Comparison of ENCODE assay signal across 8 cellular contexts in the genomic region with DNA sequence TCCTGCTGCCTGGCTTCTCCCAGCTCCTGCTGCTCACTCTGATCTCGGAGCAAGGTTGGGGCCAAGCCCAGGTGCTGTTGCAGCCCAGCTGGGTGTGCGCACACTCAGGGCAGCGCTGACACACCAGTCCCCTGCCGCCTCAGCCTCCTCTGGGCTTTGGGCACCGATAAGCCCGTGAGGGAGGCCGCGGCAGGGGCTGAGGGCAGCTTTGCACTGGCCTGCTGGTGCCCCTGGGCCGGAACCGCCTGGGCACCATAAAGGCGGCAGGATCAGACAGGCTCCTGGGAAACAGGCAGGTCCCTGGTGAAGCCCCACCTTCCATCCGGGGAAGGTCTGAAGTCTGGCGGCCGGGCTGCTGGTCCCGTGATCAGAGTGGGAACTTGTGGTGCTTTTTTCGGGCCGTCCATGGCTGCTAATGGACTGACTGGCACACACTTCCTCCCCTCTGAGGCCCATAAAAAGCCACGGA. TPM values are rescaled to one million over a fixed set of nuclear protein-coding genes. Genes with fewer than 3 reads are reported as not detected.
DNase-seq lines count a peak whose midpoint lies in the region; ATAC-seq, FAIRE-seq and TF ChIP-seq lines count a peak whose summit lies in the region.

No MANE protein-coding gene starts in this region.

- POLR2A ChIA-PET in H1 (lab: Charles Lee; ENCODE audit: partially characterized antibody), result interaction anchor here (1.2 kb wide), 1 partner anchor 11 kb away, joined by 5 read pairs; no protein-coding TSS in a partner anchor

- H3K4ac ChIP-seq in H1 (replicated peaks; ENCODE audit: insufficient read length, low read depth, low read length), result no peak overlapping the region

- 36% methylated on average over 18 of the region's 18 CpGs; no CpG with 5 or more reads in 1 of the 2 experiments for WGBS in H1 (ENCODE audit: extremely low coverage in 1 of 2, insufficient coverage in 1 of 2, insufficient read length in 1 of 2, insufficient replicate concordance in 2 of 2, low coverage in 1 of 2, low lambda C conversion rate in 2 of 2, missing lambda C conversion rate in 1 of 2), 2 experiments

- H3K4me2 ChIP-seq in BLaER1 treated with 17β-estradiol and CSF1 and Interleukin-3, amounts not matched to agents 10 nM and 100 nM, result peak overlapping the region; percentile 28 to 88 (median 48); a peak in 14 of 22 replicates
- no peak overlapping the region for H3K4me2 ChIP-seq in Loucy (ENCODE audit: low read depth, low read length, poor library complexity, severe bottlenecking)
- peak overlapping the region; percentile 89 to 90 for H3K4me2 ChIP-seq in H1 (ENCODE audit: insufficient read depth in 1 of 2, low read depth in 2 of 2, low read length in 2 of 2)

- H3K9me2 ChIP-seq in Loucy (replicated peaks; ENCODE audit: low read depth, low read length), result no peaks in the 10 kb centered on the region

- H3K79me1 ChIP-seq in H1 (ENCODE audit: low read depth, low read length), result no peaks in the 10 kb centered on the region

- no peaks in the 10 kb centered on the region for H3F3A ChIP-seq in Loucy (ENCODE audit: low read depth)

- no peak overlapping the region for H3K23ac ChIP-seq in H1 (ENCODE audit: insufficient read length)

- H2BK5ac ChIP-seq in H1 (ENCODE audit: low read depth, low read length), result no peak overlapping the region

- H3K27me3 Mint-ChIP-seq in natural killer cell treated with Interleukin-12 subunit alpha and Interleukin-12 subunit beta and Interleukin-15 and Interleukin-18, amount 100 ng/mL, for 72 hours, result peaks cover 11 to 31% of the 10 kb centered on the region in 2 donors

- no peaks in the 10 kb centered on the region for H3K36me3 ChIP-seq in BLaER1 treated with 17β-estradiol and CSF1 and Interleukin-3, amounts not matched to agents 10 nM and 100 nM
- H3K36me3 ChIP-seq in Loucy (ENCODE audit: insufficient read depth, low read length), result no peaks in the 10 kb centered on the region
- no peaks in the 10 kb centered on the region for H3K36me3 ChIP-seq in H1 (ENCODE audit: control insufficient read depth in 2 of 4, insufficient read depth in 4 of 4, low read length in 3 of 4)

- no peak overlapping the region for H3K27ac Mint-ChIP-seq in natural killer cell treated with Interleukin-12 subunit alpha and Interleukin-12 subunit beta and Interleukin-15 and Interleukin-18, amount 100 ng/mL, for 72 hours

- no peaks in the 10 kb centered on the region for H3K9me3 Mint-ChIP-seq in natural killer cell treated with Interleukin-12 subunit alpha and Interleukin-12 subunit beta and Interleukin-15 and Interleukin-18, amount 100 ng/mL, for 72 hours

- H2BK20ac ChIP-seq in H1 (ENCODE audit: low read length), result no peak overlapping the region

- H3K56ac ChIP-seq in H1 (replicated peaks; ENCODE audit: insufficient read length, low read depth, low read length), result no peak overlapping the region

- TF ChIP-seq POLR2A in H1 (IDR thresholded peaks at IDR 0.05; ENCODE audit: control extremely low read depth in 1 of 2, low read depth in 2 of 2, low read length in 2 of 2), result no peak
- TF ChIP-seq POLR2A in GM18505 (IDR thresholded peaks at IDR 0.05; ENCODE audit: borderline replicate concordance, extremely low read depth, insufficient read depth, insufficient read length), result no peak

- H2AFZ ChIP-seq in Loucy (ENCODE audit: low read length), result peak overlapping the region; percentile 59; the same call in 1 of the 2 replicates
- peak overlapping the region; percentile 83 for H2AFZ ChIP-seq in H1 (ENCODE audit: low read length)

- H3K9me3 ChIP-seq in BLaER1 treated with 17β-estradiol and CSF1 and Interleukin-3, amounts not matched to agents 10 nM and 100 nM (replicated peaks in 1 of 11), result peaks cover 0 to 10% (median 0%) of the 10 kb centered on the region in 11 experiments; a peak in 5 of 22 replicates
- H3K9me3 ChIP-seq in Loucy (ENCODE audit: insufficient read depth, low read depth, low read length) (no peaks in the 10 kb centered on the region), H1 (ENCODE audit: insufficient read depth in 2 of 2, low read depth in 1 of 2, low read length in 1 of 2) (no peaks in the 10 kb centered on the region)

- H2BK12ac ChIP-seq in H1 (ENCODE audit: low read depth, low read length), result no peak overlapping the region

- H3K23me2 ChIP-seq in H1 (ENCODE audit: low read depth, low read length), result peaks cover 8% of the 10 kb centered on the region; the same call in 1 of the 2 replicates

- no peaks in the 10 kb centered on the region for H3K36me3 Mint-ChIP-seq in natural killer cell treated with Interleukin-12 subunit alpha and Interleukin-12 subunit beta and Interleukin-15 and Interleukin-18, amount 100 ng/mL, for 72 hours

- no peak for TF ChIP-seq EP300 in H1 (IDR thresholded peaks at IDR 0.05; ENCODE audit: borderline replicate concordance in 1 of 2, low read depth in 2 of 2, low read length in 2 of 2)

- peaks cover 50 to 62% (median 59%) of the 10 kb centered on the region in 11 experiments for H3K27me3 ChIP-seq in BLaER1 treated with 17β-estradiol and CSF1 and Interleukin-3, amounts not matched to agents 10 nM and 100 nM
- H3K27me3 ChIP-seq in Loucy (ENCODE audit: insufficient read depth, low read length, poor library complexity, severe bottlenecking), result no peaks in the 10 kb centered on the region
- H3K27me3 ChIP-seq in H1 (replicated peaks in 1 of 4; ENCODE audit: control insufficient read depth in 3 of 4, extremely low read depth in 1 of 4, insufficient read depth in 3 of 4, low read length in 3 of 4), result peaks cover 0 to 9% (median 5%) of the 10 kb centered on the region in 4 experiments; a peak in 4 of 7 replicates

- CTCF ChIA-PET in H1 (lab: Charles Lee; ENCODE audit: partially characterized antibody), result interaction anchor here (0.6 to 9.5 kb wide), 12 partner anchors 13 to 602 kb away, joined by 3 to 179 read pairs (median 7); partner anchors contain the start of gene EML6

- H4K8ac ChIP-seq in H1 (ENCODE audit: extremely low read depth, insufficient read depth, low read length), result peak overlapping the region; percentile 41

- TF ChIP-seq CTCF in Loucy (conservative IDR thresholded peaks at IDR 0.05; ENCODE audit: low read length) (no peak), H1 (IDR thresholded peaks at IDR 0.05; ENCODE audit: control extremely low read depth in 1 of 3, insufficient read depth in 1 of 3, low read depth in 1 of 3, low read length in 3 of 3) (no peak)

- peaks cover 0 to 13% (median 10%) of the 10 kb centered on the region in 10 experiments; a peak in 13 of 20 replicates for H3K4me1 ChIP-seq in BLaER1 treated with 17β-estradiol and CSF1 and Interleukin-3, amounts not matched to agents 10 nM and 100 nM
- no peaks in the 10 kb centered on the region for H3K4me1 ChIP-seq in Loucy (ENCODE audit: insufficient read depth, low read length, poor library complexity, severe bottlenecking)
- H3K4me1 ChIP-seq in H1 (replicated peaks in 1 of 4; ENCODE audit: control insufficient read depth in 3 of 4, insufficient read depth in 4 of 4, low read length in 3 of 4), result peaks cover 0 to 8% (median under 1%) of the 10 kb centered on the region in 4 experiments; a peak in 4 of 7 replicates

- H3K79me2 ChIP-seq in Loucy (ENCODE audit: insufficient read depth, low read length) (no peaks in the 10 kb centered on the region), H1 (ENCODE audit: control insufficient read depth in 1 of 2, insufficient read depth in 2 of 2, low read length in 2 of 2) (no peaks in the 10 kb centered on the region)

- H4K5ac ChIP-seq in H1 (ENCODE audit: insufficient read length, low read depth, low read length), result no peak overlapping the region

- H3K14ac ChIP-seq in H1 (ENCODE audit: insufficient read length), result no peak overlapping the region

- no peak overlapping the region for H4K91ac ChIP-seq in H1 (replicated peaks; ENCODE audit: insufficient read length, low read length)

- H3K4me3 Mint-ChIP-seq in natural killer cell treated with Interleukin-12 subunit alpha and Interleukin-12 subunit beta and Interleukin-15 and Interleukin-18, amount 100 ng/mL, for 72 hours, result no peak overlapping the region

- ATAC-seq in natural killer cell treated with Interleukin-12 subunit alpha and Interleukin-12 subunit beta and Interleukin-15 and Interleukin-18, amount 100 ng/mL, for 72 hours, result peak; percentile 52 to 54
- no peak for ATAC-seq in GM18505 (IDR thresholded peaks at IDR 0.05; ENCODE audit: unreplicated experiment)

- H3K4me1 Mint-ChIP-seq in natural killer cell treated with Interleukin-12 subunit alpha and Interleukin-12 subunit beta and Interleukin-15 and Interleukin-18, amount 100 ng/mL, for 72 hours (ENCODE audit: low read depth in 2 of 2), result peaks cover 0 to 2% of the 10 kb centered on the region in 2 donors

- 0 out of 22 replicates have a peak overlapping the region, but pooled peaks of 1 of the 11 experiments have one; percentile 27 for H3K9ac ChIP-seq in BLaER1 treated with 17β-estradiol and CSF1 and Interleukin-3, amounts not matched to agents 10 nM and 100 nM
- H3K9ac ChIP-seq in Loucy (ENCODE audit: low read depth, low read length, poor library complexity, severe bottlenecking) (no peak overlapping the region), H1 (replicated peaks in 1 of 4; ENCODE audit: extremely low read depth in 1 of 4, low read depth in 3 of 4, low read length in 3 of 4) (no peak overlapping the region)

- TF ChIP-seq RAD21 in H1 (IDR thresholded peaks at IDR 0.05 in 1 of 2, conservative IDR thresholded peaks at IDR 0.05 in 1 of 2; ENCODE audit: low read depth in 2 of 2, low read length in 2 of 2), result no peak

- H2BK15ac ChIP-seq in H1 (ENCODE audit: low read length), result no peak overlapping the region

- no peak overlapping the region for H2AK5ac ChIP-seq in H1 (ENCODE audit: low read depth, low read length)

- no peak for FAIRE-seq in H1 (lab: Jason Lieb, UNC)

- no peak overlapping the region for H2BK120ac ChIP-seq in H1 (replicated peaks; ENCODE audit: low read depth, low read length)

- peaks cover 0 to 23% (median 18%) of the 10 kb centered on the region in 11 experiments; a peak in 16 of 22 replicates for H4K20me1 ChIP-seq in BLaER1 treated with 17β-estradiol and CSF1 and Interleukin-3, amounts not matched to agents 10 nM and 100 nM
- no peaks in the 10 kb centered on the region for H4K20me1 ChIP-seq in Loucy (ENCODE audit: insufficient read depth, low read length, poor library complexity, severe bottlenecking)
- H4K20me1 ChIP-seq in H1 (replicated peaks in 1 of 2; ENCODE audit: control insufficient read depth in 1 of 2, insufficient read depth in 2 of 2, low read length in 2 of 2), result no peaks in the 10 kb centered on the region

- no peak overlapping the region for H3K27ac ChIP-seq in BLaER1 treated with 17β-estradiol and CSF1 and Interleukin-3, amounts not matched to agents 10 nM and 100 nM
- H3K27ac ChIP-seq in H1 (ENCODE audit: low read depth, low read length), result no peak overlapping the region

- H3K18ac ChIP-seq in H1 (ENCODE audit: extremely low read depth, low read length), result peak overlapping the region; percentile 25

- H3K4me3 ChIP-seq in BLaER1 treated with 17β-estradiol and CSF1 and Interleukin-3, amounts not matched to agents 10 nM and 100 nM, result peak overlapping the region in 6 of 10 experiments; percentile 30 to 48 (median 42); a peak in 6 of 20 replicates
- H3K4me3 ChIP-seq in Loucy (ENCODE audit: low read length, poor library complexity, severe bottlenecking), result no peak overlapping the region
- H3K4me3 ChIP-seq in H1 (ENCODE audit: extremely low read depth in 1 of 4, insufficient read depth in 2 of 4, low read depth in 3 of 4, low read length in 4 of 4), result peak overlapping the region; percentile 56 to 73 (median 63)

- DNase-seq in H1 (ENCODE audit: low read depth in 1 of 2, low spot score in 2 of 2) (no peak), NCI-H187 (lab: John Stamatoyannopoulos, UW) (no peak), NCI-H2081 treated with DMSO at 0.1 percent for 48 hours (lab: John Stamatoyannopoulos, UW) (no peak)
- DNase-seq in natural killer cell treated with Interleukin-12 subunit alpha and Interleukin-12 subunit beta and Interleukin-15 and Interleukin-18, amount 100 ng/mL, for 72 hours (ENCODE audit: low spot score), result no peak
- no peak for DNase-seq in effector CD4-positive, alpha-beta T cell

RNA-seq across cellular contexts. Expression of gene EML6, which starts 14.1 kb away (rescaled TPM):
- 1.6 and 2.9 TPM in 2 replicates for total RNA-seq in H1 (2021; fragmentation: NEBNext Ultra II Directional; extraction: Animal tissue kit (Norgen Biotek cat#: 25700))
- 1.2 and 1.9 TPM in 2 replicates for polyA plus RNA-seq in H1 (2011; rRNA removed)
- polyA plus RNA-seq in H1 (2011; cell fraction: cytosol; rRNA removed), result 2.0 TPM
- polyA plus RNA-seq in H1 (2011; cell fraction: nucleus; rRNA removed), result 7.0 TPM
- polyA plus RNA-seq in H1 (2012, experiment 1 of 2), result 0.76 to 2.3 TPM (median 2.0 TPM) in 4 replicates
- polyA plus RNA-seq in H1 (2012, experiment 2 of 2), result 0.07 TPM
- 0.47 TPM for polyA plus RNA-seq in H1 (2013, experiment 1 of 2)
- 0.44 TPM for polyA plus RNA-seq in H1 (2013, experiment 2 of 2)
- 0.91 and 1.1 TPM in 2 replicates for polyA minus RNA-seq in H1 (2011; rRNA and poly(A)+ RNA removed)
- 2.2 TPM for polyA minus RNA-seq in H1 (2011; cell fraction: cytosol; rRNA and poly(A)+ RNA removed)
- polyA minus RNA-seq in H1 (2011; cell fraction: nucleus; rRNA and poly(A)+ RNA removed), result 6.6 TPM
- 1 to 10 TPM; 1.0 to 1.1 TPM for total RNA-seq in natural killer cell treated with Interleukin-12 subunit alpha and Interleukin-12 subunit beta and Interleukin-15 and Interleukin-18, amount 100 ng/mL, for 72 hours
